15 cellular contexts compared by ENCODE assay signal in genomic region chr9:34157308-34157707, GRCh38. TPM values are rescaled to one million over a fixed set of nuclear protein-coding genes. Genes with fewer than 3 reads are reported as not detected.
DNase-seq lines count a peak whose midpoint lies in the region; ATAC-seq and TF ChIP-seq lines count a peak whose summit lies in the region.
"Had no signal": no experiment of that assay in that cellular context is flagged by ENCODE, and none has a peak within 500 bp of the region (broad histone marks: within the 10 kb centered on the region; RNA-seq: fewer than 3 reads in every experiment).

No MANE protein-coding gene starts in this region.

- no peak overlapping the region for H3K4me3 ChIP-seq in cardiac muscle cell
- H3K4me3 ChIP-seq in heart left ventricle: no peak overlapping the region
- H3K4me3 ChIP-seq in SJSA1: no peak overlapping the region
- H3K4me3 ChIP-seq in GM23338: no peak overlapping the region
- H3K4me3 ChIP-seq: BLaER1 treated with 17β-estradiol and CSF1 and Interleukin-3, amounts not matched to agents 10 nM and 100 nM had no signal

- no peak overlapping the region for H2AFZ ChIP-seq in GM23338

- H3K27ac Mint-ChIP-seq in type B pancreatic cell (peak overlapping the region; percentile 13), GM23338 (no peak overlapping the region)
- H3K27ac Mint-ChIP-seq: CD4-positive, CD25-positive, alpha-beta regulatory T cell had no signal

- no peak for TF ChIP-seq CTCF in cardiac muscle cell (IDR thresholded peaks at IDR 0.05; ENCODE audit: low read depth, low read length)
- no peak for TF ChIP-seq CTCF in heart left ventricle (IDR thresholded peaks at IDR 0.05)
- TF ChIP-seq CTCF in type B pancreatic cell (conservative IDR thresholded peaks at IDR 0.05): no peak
- TF ChIP-seq CTCF in GM23338 (conservative IDR thresholded peaks at IDR 0.05; ENCODE audit: low read depth in 2 of 2): no peak

- no peaks in the 10 kb centered on the region; the same call in 1 of the 2 replicates for H4K20me1 ChIP-seq in GM23338 (replicated peaks; ENCODE audit: insufficient read depth)
- H4K20me1 ChIP-seq: BLaER1 treated with 17β-estradiol and CSF1 and Interleukin-3, amounts not matched to agents 10 nM and 100 nM had no signal

- H3K4me2 ChIP-seq in GM23338: no peak overlapping the region

- peak overlapping the region; percentile 83 for H3K27ac ChIP-seq in cardiac muscle cell
- H3K27ac ChIP-seq in heart left ventricle: no peak overlapping the region
- peak overlapping the region; percentile 62; the same call in 1 of the 2 replicates for H3K27ac ChIP-seq in SJSA1
- no peak overlapping the region for H3K27ac ChIP-seq in GM23338 (ENCODE audit: low read depth)
- H3K27ac ChIP-seq: BLaER1 treated with 17β-estradiol and CSF1 and Interleukin-3, amounts not matched to agents 10 nM and 100 nM; HL-60 had no signal

- H3K27me3 ChIP-seq in cardiac muscle cell: no peaks in the 10 kb centered on the region
- H3K27me3 ChIP-seq in heart left ventricle: no peaks in the 10 kb centered on the region
- no peaks in the 10 kb centered on the region for H3K27me3 ChIP-seq in SJSA1 (replicated peaks)
- H3K27me3 ChIP-seq in GM23338 (ENCODE audit: insufficient read depth): no peaks in the 10 kb centered on the region
- H3K27me3 ChIP-seq: BLaER1 treated with 17β-estradiol and CSF1 and Interleukin-3, amounts not matched to agents 10 nM and 100 nM had no signal

- H3K9me3 ChIP-seq in cardiac muscle cell (ENCODE audit: low read depth) (no peaks in the 10 kb centered on the region), heart left ventricle (no peaks in the 10 kb centered on the region), SJSA1 (replicated peaks) (no peaks in the 10 kb centered on the region)
- H3K9me3 ChIP-seq: BLaER1 treated with 17β-estradiol and CSF1 and Interleukin-3, amounts not matched to agents 10 nM and 100 nM had no signal

- H3K36me3 Mint-ChIP-seq in type B pancreatic cell: no peaks in the 10 kb centered on the region
- H3K36me3 Mint-ChIP-seq in GM23338 (ENCODE audit: low read depth): no peaks in the 10 kb centered on the region
- H3K36me3 Mint-ChIP-seq: CD4-positive, CD25-positive, alpha-beta regulatory T cell had no signal

- H3K9me3 Mint-ChIP-seq in type B pancreatic cell (no peaks in the 10 kb centered on the region), GM23338 (no peaks in the 10 kb centered on the region)

- no peaks in the 10 kb centered on the region for H3K9me2 ChIP-seq in GM23338 (ENCODE audit: insufficient read depth)

- WGBS in heart left ventricle, 4 donors: 93 to 100% (median 97%) methylated on average over 1 of the region's 1 CpG

- no peaks in the 10 kb centered on the region for H3K27me3 Mint-ChIP-seq in type B pancreatic cell
- H3K27me3 Mint-ChIP-seq in GM23338 (ENCODE audit: insufficient read depth, low read depth, poor library complexity): no peaks in the 10 kb centered on the region

- H3K4me1 Mint-ChIP-seq in type B pancreatic cell (ENCODE audit: unreplicated experiment) (peaks cover 10% of the 10 kb centered on the region), GM23338 (peaks cover 7% of the 10 kb centered on the region; the same call in 2 of the 3 replicates)
- H3K4me1 Mint-ChIP-seq: CD4-positive, CD25-positive, alpha-beta regulatory T cell had no signal

- TF ChIP-seq POLR2A in heart left ventricle (IDR thresholded peaks at IDR 0.05): no peak

- intact Hi-C loops in heart left ventricle (cut with DNase I): no loop called here

- DNase-seq in cardiac muscle cell (ENCODE audit: low read depth in 1 of 2, low spot score in 1 of 2) (no peak), heart left ventricle (no peak), SJSA1 (ENCODE audit: low read depth in 1 of 2, low spot score in 2 of 2) (no peak), iris pigment epithelial cell (ENCODE audit: low read depth) (peak; percentile 15), type B pancreatic cell (ENCODE audit: extremely low spot score, unreplicated experiment) (no peak), GM23338 (ENCODE audit: low spot score) (no peak), cerebellum (ENCODE audit: low spot score) (no peak), NCI-H446 (lab: John Stamatoyannopoulos, UW) (no peak)
- DNase-seq: 8988T; ACHN; Calu3; CD4-positive, CD25-positive, alpha-beta regulatory T cell; DMS 273 treated with DMSO at 0.1 percent for 48 hours had no signal

- H3F3A ChIP-seq in GM23338 (replicated peaks; ENCODE audit: low read depth): no peaks in the 10 kb centered on the region

- no peak overlapping the region for H3K4me3 Mint-ChIP-seq in type B pancreatic cell
- no peak overlapping the region for H3K4me3 Mint-ChIP-seq in GM23338
- H3K4me3 Mint-ChIP-seq: CD4-positive, CD25-positive, alpha-beta regulatory T cell had no signal

- peaks cover 6% of the 10 kb centered on the region for H3K4me1 ChIP-seq in cardiac muscle cell (ENCODE audit: low read depth)
- H3K4me1 ChIP-seq in heart left ventricle: no peaks in the 10 kb centered on the region
- peaks cover 21% of the 10 kb centered on the region for H3K4me1 ChIP-seq in SJSA1 (replicated peaks)
- H3K4me1 ChIP-seq in GM23338 (ENCODE audit: insufficient read depth): no peaks in the 10 kb centered on the region; the same call in 1 of the 2 replicates

- H3K79me2 ChIP-seq in GM23338 (replicated peaks; ENCODE audit: insufficient read depth): no peaks in the 10 kb centered on the region

- H3K36me3 ChIP-seq in cardiac muscle cell (no peaks in the 10 kb centered on the region), heart left ventricle (no peaks in the 10 kb centered on the region), SJSA1 (no peaks in the 10 kb centered on the region), GM23338 (ENCODE audit: insufficient read depth) (no peaks in the 10 kb centered on the region)
- H3K36me3 ChIP-seq: BLaER1 treated with 17β-estradiol and CSF1 and Interleukin-3, amounts not matched to agents 10 nM and 100 nM had no signal

- ATAC-seq in heart left ventricle (no peak), GM23338 (no peak)

TF ChIP-seq in GM23338, 12 proteins besides CTCF, POLR2A, EP300 and RAD21 (continues in another document):
- TF ChIP-seq, protein P1, sequence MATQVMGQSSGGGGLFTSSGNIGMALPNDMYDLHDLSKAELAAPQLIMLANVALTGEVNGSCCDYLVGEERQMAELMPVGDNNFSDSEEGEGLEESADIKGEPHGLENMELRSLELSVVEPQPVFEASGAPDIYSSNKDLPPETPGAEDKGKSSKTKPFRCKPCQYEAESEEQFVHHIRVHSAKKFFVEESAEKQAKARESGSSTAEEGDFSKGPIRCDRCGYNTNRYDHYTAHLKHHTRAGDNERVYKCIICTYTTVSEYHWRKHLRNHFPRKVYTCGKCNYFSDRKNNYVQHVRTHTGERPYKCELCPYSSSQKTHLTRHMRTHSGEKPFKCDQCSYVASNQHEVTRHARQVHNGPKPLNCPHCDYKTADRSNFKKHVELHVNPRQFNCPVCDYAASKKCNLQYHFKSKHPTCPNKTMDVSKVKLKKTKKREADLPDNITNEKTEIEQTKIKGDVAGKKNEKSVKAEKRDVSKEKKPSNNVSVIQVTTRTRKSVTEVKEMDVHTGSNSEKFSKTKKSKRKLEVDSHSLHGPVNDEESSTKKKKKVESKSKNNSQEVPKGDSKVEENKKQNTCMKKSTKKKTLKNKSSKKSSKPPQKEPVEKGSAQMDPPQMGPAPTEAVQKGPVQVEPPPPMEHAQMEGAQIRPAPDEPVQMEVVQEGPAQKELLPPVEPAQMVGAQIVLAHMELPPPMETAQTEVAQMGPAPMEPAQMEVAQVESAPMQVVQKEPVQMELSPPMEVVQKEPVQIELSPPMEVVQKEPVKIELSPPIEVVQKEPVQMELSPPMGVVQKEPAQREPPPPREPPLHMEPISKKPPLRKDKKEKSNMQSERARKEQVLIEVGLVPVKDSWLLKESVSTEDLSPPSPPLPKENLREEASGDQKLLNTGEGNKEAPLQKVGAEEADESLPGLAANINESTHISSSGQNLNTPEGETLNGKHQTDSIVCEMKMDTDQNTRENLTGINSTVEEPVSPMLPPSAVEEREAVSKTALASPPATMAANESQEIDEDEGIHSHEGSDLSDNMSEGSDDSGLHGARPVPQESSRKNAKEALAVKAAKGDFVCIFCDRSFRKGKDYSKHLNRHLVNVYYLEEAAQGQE (IDR thresholded peaks at IDR 0.05; ENCODE audit: unreplicated experiment): no peak
- TF ChIP-seq, protein P2, sequence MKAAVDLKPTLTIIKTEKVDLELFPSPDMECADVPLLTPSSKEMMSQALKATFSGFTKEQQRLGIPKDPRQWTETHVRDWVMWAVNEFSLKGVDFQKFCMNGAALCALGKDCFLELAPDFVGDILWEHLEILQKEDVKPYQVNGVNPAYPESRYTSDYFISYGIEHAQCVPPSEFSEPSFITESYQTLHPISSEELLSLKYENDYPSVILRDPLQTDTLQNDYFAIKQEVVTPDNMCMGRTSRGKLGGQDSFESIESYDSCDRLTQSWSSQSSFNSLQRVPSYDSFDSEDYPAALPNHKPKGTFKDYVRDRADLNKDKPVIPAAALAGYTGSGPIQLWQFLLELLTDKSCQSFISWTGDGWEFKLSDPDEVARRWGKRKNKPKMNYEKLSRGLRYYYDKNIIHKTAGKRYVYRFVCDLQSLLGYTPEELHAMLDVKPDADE (IDR thresholded peaks at IDR 0.05): no peak
- no peak for TF ChIP-seq NANOG (IDR thresholded peaks at IDR 0.05; ENCODE audit: borderline replicate concordance)
- no peak for TF ChIP-seq ZNF331 (CRISPR knock-in tag; IDR thresholded peaks at IDR 0.05; ENCODE audit: low read depth)
- no peak for TF ChIP-seq POLR2AphosphoS5 (IDR thresholded peaks at IDR 0.05; ENCODE audit: low read depth)
- TF ChIP-seq JUNB (IDR thresholded peaks at IDR 0.05; ENCODE audit: unreplicated experiment): no peak
- no peak for TF ChIP-seq EZH2 (IDR thresholded peaks at IDR 0.05; ENCODE audit: low read depth, unreplicated experiment)
- TF ChIP-seq ZNF114 (CRISPR knock-in tag; IDR thresholded peaks at IDR 0.05): no peak
- no peak for TF ChIP-seq EZH2phosphoT487 (IDR thresholded peaks at IDR 0.05; ENCODE audit: unreplicated experiment)

RNA-seq across cellular contexts. Expression of gene UBAP1, which starts 21.5 kb away (rescaled TPM):
- total RNA-seq in cardiac muscle cell: 23.5 and 28.6 TPM in 2 replicates
- 52.3 and 60.0 TPM in 2 replicates for polyA plus RNA-seq in cardiac muscle cell
- 10 to 100 TPM; 35.1 to 55.6 (median 43.1) TPM for total RNA-seq in heart left ventricle
- 10 to 100 TPM; 18.7 to 66.1 TPM for polyA plus RNA-seq in heart left ventricle
- 6.4 and 15.3 TPM in 2 replicates for total RNA-seq in SJSA1 (2014; rRNA removed; shearing (Covaris generic))
- 35.9 and 46.2 TPM in 2 replicates for total RNA-seq in type B pancreatic cell (ENCODE audit: low replicate concordance)
- 20.7 and 24.9 TPM in 2 replicates for total RNA-seq in GM23338 (2014; rRNA removed; shearing (Covaris generic))
- 16.8 and 17.4 TPM in 2 replicates for polyA plus RNA-seq in GM23338 (2016; fragmentation: Nextera tagmentation; extraction: Ambion mirVana)
- total RNA-seq in cerebellum: 19.6 TPM

RNA-seq across cellular contexts. Expression of gene DCAF12, which starts 30.8 kb away (rescaled TPM):
- total RNA-seq in cardiac muscle cell (29.7 and 31.7 TPM in 2 replicates), heart left ventricle (10 to 100 TPM; 14.2 to 29.4 (median 16.7) TPM), type B pancreatic cell (ENCODE audit: low replicate concordance) (42.4 and 45.3 TPM in 2 replicates), cerebellum (26.3 TPM)
- polyA plus RNA-seq in cardiac muscle cell (27.1 and 36.0 TPM in 2 replicates), heart left ventricle (10 to 100 TPM in 1 of 2 donors, 1 to 10 TPM in 1; 5.6 to 17.8 TPM), GM23338 (2016; fragmentation: Nextera tagmentation; extraction: Ambion mirVana) (8.9 and 9.5 TPM in 2 replicates)
- 9.4 and 16.0 TPM in 2 replicates for total RNA-seq in SJSA1 (2014; rRNA removed; shearing (Covaris generic))
- 20.7 and 27.5 TPM in 2 replicates for total RNA-seq in GM23338 (2014; rRNA removed; shearing (Covaris generic))

Comparison
In these comparisons a context has a peak if more than half of its experiments do, and no peak if none do; other contexts are left out.
1. H3K27ac ChIP-seq: peak in cardiac muscle cell (single experiment) and SJSA1 (single experiment); none in heart left ventricle (0 of 12) and GM23338 (single experiment).